Comparison of ENCODE assay signal across 8 cellular contexts in genomic region chrX:16836371-16836770, GRCh38. TPM values are rescaled to one million over a fixed set of nuclear protein-coding genes. Genes with fewer than 3 reads are reported as not detected.
DNase-seq lines count a peak whose midpoint lies in the region; ATAC-seq and TF ChIP-seq lines count a peak whose summit lies in the region.

No MANE protein-coding gene starts in this region.

- 63% methylated on average over 9 of the region's 9 CpGs for WGBS in hepatocyte (ENCODE audit: low lambda C conversion rate, missing lambda C conversion rate)
- WGBS in upper lobe of left lung, 2 donors: 78 to 92% methylated on average over 2 to 9 of the region's 9 CpGs

- H3K36me3 ChIP-seq in right atrium auricular region: peaks cover 41% of the 10 kb centered on the region
- H3K36me3 ChIP-seq in RWPE2 (ENCODE audit: low read depth): peaks cover 29% of the 10 kb centered on the region
- no peaks in the 10 kb centered on the region for H3K36me3 ChIP-seq in hepatocyte (replicated peaks; ENCODE audit: insufficient read depth, low read depth)
- peaks cover 0 to 84% (median 27%) of the 10 kb centered on the region in 4 donors for H3K36me3 ChIP-seq in upper lobe of left lung

- H3K4me2 ChIP-seq in hepatocyte: no peak overlapping the region

- TF ChIP-seq CTCF in right atrium auricular region (IDR thresholded peaks at IDR 0.05): peak in 1 of 2 donors; percentile 27
- TF ChIP-seq CTCF in RWPE2 (IDR thresholded peaks at IDR 0.05; ENCODE audit: poor library complexity, severe bottlenecking): no peak
- peak; percentile 44 for TF ChIP-seq CTCF in hepatocyte (IDR thresholded peaks at IDR 0.05; ENCODE audit: poor library complexity)
- peak; percentile 23 to 39 (median 34) for TF ChIP-seq CTCF in upper lobe of left lung (IDR thresholded peaks at IDR 0.05)

- H3K4me3 ChIP-seq in right atrium auricular region (no peak overlapping the region), RWPE2 (ENCODE audit: severe bottlenecking) (no peak overlapping the region), hepatocyte (no peak overlapping the region), upper lobe of left lung (no peak overlapping the region)

- no peak overlapping the region for H2AFZ ChIP-seq in hepatocyte

- intact Hi-C loops in left cardiac atrium (cut with DNase I): no loop called here

- no peak for TF ChIP-seq POLR2A in upper lobe of left lung (IDR thresholded peaks at IDR 0.05)

- TF ChIP-seq EP300 in upper lobe of left lung (IDR thresholded peaks at IDR 0.05): no peak

- no peaks in the 10 kb centered on the region for H3K79me2 ChIP-seq in hepatocyte

- H3K9me3 ChIP-seq in right atrium auricular region: no peaks in the 10 kb centered on the region
- H3K9me3 ChIP-seq in RWPE2 (ENCODE audit: severe bottlenecking): no peaks in the 10 kb centered on the region
- no peaks in the 10 kb centered on the region for H3K9me3 ChIP-seq in hepatocyte (ENCODE audit: low read depth)
- H3K9me3 ChIP-seq in upper lobe of left lung: no peaks in the 10 kb centered on the region

- no peaks in the 10 kb centered on the region for H3K9me2 ChIP-seq in hepatocyte (replicated peaks; ENCODE audit: insufficient read depth)

- H3K27ac ChIP-seq in right atrium auricular region: no peak overlapping the region
- H3K27ac ChIP-seq in RWPE2 (ENCODE audit: poor library complexity, severe bottlenecking): no peak overlapping the region
- H3K27ac ChIP-seq in hepatocyte: no peak overlapping the region
- H3K27ac ChIP-seq in upper lobe of left lung: no peak overlapping the region

- H4K20me1 ChIP-seq in hepatocyte (ENCODE audit: insufficient read depth, poor library complexity, severe bottlenecking): no peaks in the 10 kb centered on the region

- ATAC-seq in left cardiac atrium (peak; percentile 17 to 42), RWPE2 (ENCODE audit: low read depth) (peak; percentile 38; the same call in 1 of the 3 replicates), upper lobe of left lung (ENCODE audit: low FRiP score in 2 of 2) (peak; percentile 40 to 76), HG02938 (IDR thresholded peaks at IDR 0.05; ENCODE audit: unreplicated experiment) (no peak)

- H3K4me1 ChIP-seq in right atrium auricular region (peaks cover 0 to 18% of the 10 kb centered on the region in 2 donors), RWPE2 (ENCODE audit: insufficient read depth, poor library complexity, severe bottlenecking) (peaks cover 17% of the 10 kb centered on the region), hepatocyte (ENCODE audit: insufficient read depth) (no peaks in the 10 kb centered on the region), upper lobe of left lung (no peaks in the 10 kb centered on the region)

- no peaks in the 10 kb centered on the region for H3K27me3 ChIP-seq in right atrium auricular region
- H3K27me3 ChIP-seq in RWPE2 (ENCODE audit: insufficient read depth, poor library complexity, severe bottlenecking): no peaks in the 10 kb centered on the region
- no peaks in the 10 kb centered on the region for H3K27me3 ChIP-seq in hepatocyte
- H3K27me3 ChIP-seq in upper lobe of left lung: no peaks in the 10 kb centered on the region

- DNase-seq in left cardiac atrium: no peak
- DNase-seq in right atrium auricular region (ENCODE audit: low spot score): no peak
- no peak for DNase-seq in RWPE2 (ENCODE audit: low spot score)
- peak; percentile 60 for DNase-seq in hepatocyte (ENCODE audit: low spot score)
- DNase-seq in upper lobe of left lung: peak; percentile 26 to 34
- DNase-seq in stimulated activated naive CD4-positive, alpha-beta T cell (lab: John Stamatoyannopoulos, UW): no peak
- DNase-seq in hypothalamus (lab: John Stamatoyannopoulos, UW): no peak

RNA-seq across cellular contexts. Expression of gene RBBP7, which starts 33.8 kb away (rescaled TPM):
- total RNA-seq in left cardiac atrium (10 to 100 TPM; 76.8 to 83.1 TPM), right atrium auricular region (10 to 100 TPM; 70.7 to 72.2 TPM), hepatocyte (170 and 185 TPM in 2 replicates), upper lobe of left lung (10 to 100 TPM; 59.1 to 73.3 (median 63.7) TPM)
- polyA plus RNA-seq in hepatocyte: 260 and 263 TPM in 2 replicates

RNA-seq across cellular contexts. Expression of gene TXLNG, which starts 50.1 kb away (rescaled TPM):
- total RNA-seq in left cardiac atrium (1 to 10 TPM; 6.5 to 9.0 TPM), right atrium auricular region (10 to 100 TPM in 1 of 2 donors, 1 to 10 TPM in 1; 6.2 to 10.1 TPM), hepatocyte (23.4 and 24.0 TPM in 2 replicates), upper lobe of left lung (10 to 100 TPM in 4 of 6 donors, 1 to 10 TPM in 2; 8.1 to 23.5 (median 12.6) TPM)
- polyA plus RNA-seq in hepatocyte: 9.7 and 11.4 TPM in 2 replicates

Comparison
In these comparisons a context has a peak if more than half of its experiments do, and no peak if none do; other contexts are left out.
1. DNase-seq: peak in hepatocyte (single experiment) and upper lobe of left lung (2 of 2); none in left cardiac atrium (single experiment), right atrium auricular region (single experiment), RWPE2 (single experiment), stimulated activated naive CD4-positive, alpha-beta T cell (0 of 6) and hypothalamus (0 of 51).